In genomic region chr10:114405011-114405350, GRCh38 we compare ENCODE assay signal across 11 cellular contexts. TPM values are rescaled to one million over a fixed set of nuclear protein-coding genes. Genes with fewer than 3 reads are reported as not detected.
A peak's percentile ranks its signal among the peaks of the same experiment; 100 is the strongest.
DNase-seq lines count a peak whose midpoint lies in the region; ATAC-seq and TF ChIP-seq lines count a peak whose summit lies in the region.
"Had no signal": no experiment of that assay in that cellular context is flagged by ENCODE, and none has a peak within 500 bp of the region (broad histone marks: within the 10 kb centered on the region; RNA-seq: fewer than 3 reads in every experiment).

No MANE protein-coding gene starts in this region.

- H3K4me3 ChIP-seq in BLaER1 (peak overlapping the region; percentile 62), iPS-11a (ENCODE audit: low read depth, low read length) (peak overlapping the region; percentile 51), parathyroid adenoma (ENCODE audit: low read depth, low read length) (peak overlapping the region; percentile 85)

- no peak overlapping the region for H3K9ac ChIP-seq in BLaER1
- no peak overlapping the region for H3K9ac ChIP-seq in parathyroid adenoma

- H3K4me1 Mint-ChIP-seq in T-helper 17 cell: peaks cover 10% of the 10 kb centered on the region

- peak overlapping the region; percentile 52 for H2AFZ ChIP-seq in parathyroid adenoma

- peaks cover 25% of the 10 kb centered on the region for H4K20me1 ChIP-seq in BLaER1

- DNase-seq in T-helper 17 cell (no peak), HEK293T (ENCODE audit: extremely low spot score) (no peak), NCI-H2107 (lab: John Stamatoyannopoulos, UW) (no peak), SK-N-DZ (ENCODE audit: low spot score) (no peak)
- DNase-seq: activated B cell treated with CpG ODN at 0.5 μM for 24 hours, activated gamma-delta T cell treated with Interleukin-2 at 50 U/mL for 16 hours, C1 segment of cervical spinal cord had no signal

- H3K27me3 ChIP-seq in BLaER1 (peaks cover 65% of the 10 kb centered on the region), parathyroid adenoma (ENCODE audit: control insufficient read depth, insufficient read depth, low read length) (no peaks in the 10 kb centered on the region)

- peak overlapping the region; percentile 52 for H3K4me3 Mint-ChIP-seq in T-helper 17 cell
- H3K4me3 Mint-ChIP-seq: activated B cell treated with CpG ODN at 0.5 μM for 24 hours had no signal

- H3K27ac Mint-ChIP-seq in T-helper 17 cell: no peak overlapping the region
- H3K27ac Mint-ChIP-seq: activated B cell treated with CpG ODN at 0.5 μM for 24 hours had no signal

- H3K79me2 ChIP-seq in parathyroid adenoma: peaks cover 38% of the 10 kb centered on the region

- H3K4me2 ChIP-seq in BLaER1: peak overlapping the region; percentile 87
- H3K4me2 ChIP-seq in parathyroid adenoma (ENCODE audit: low read length): peak overlapping the region; percentile 83

- H3K27ac ChIP-seq in BLaER1 (no peak overlapping the region), parathyroid adenoma (peak overlapping the region; percentile 91)

- CTCF ChIA-PET in HEK293T (lab: Yijun Ruan, JAX): no interaction called here

- POLR2A ChIA-PET in HEK293T (lab: Yijun Ruan, JAX): no interaction called here

- no peak for TF ChIP-seq CTCF in parathyroid adenoma (IDR thresholded peaks at IDR 0.05)

- no peak for ATAC-seq in T-helper 17 cell
- no peak for ATAC-seq in HG02973 (IDR thresholded peaks at IDR 0.05; ENCODE audit: unreplicated experiment)

- no peaks in the 10 kb centered on the region for H3K36me3 ChIP-seq in BLaER1
- H3K36me3 ChIP-seq in parathyroid adenoma (ENCODE audit: control insufficient read depth, insufficient read depth, low read length): no peaks in the 10 kb centered on the region

- H3K4me1 ChIP-seq in BLaER1: peaks cover 42% of the 10 kb centered on the region
- H3K4me1 ChIP-seq in parathyroid adenoma: peaks cover 26% of the 10 kb centered on the region

- H3K27me3 Mint-ChIP-seq in T-helper 17 cell: peaks cover 78% of the 10 kb centered on the region

- peaks cover 4% of the 10 kb centered on the region for H3K36me3 Mint-ChIP-seq in T-helper 17 cell (ENCODE audit: low read depth)

- H3K9me3 ChIP-seq in BLaER1: 0 out of 2 replicates have a peak, but pooled peaks cover 5% of the 10 kb centered on the region
- H3K9me3 ChIP-seq in T-helper 17 cell (ENCODE audit: control insufficient read depth, low read length, poor library complexity, severe bottlenecking): no peaks in the 10 kb centered on the region
- no peaks in the 10 kb centered on the region for H3K9me3 ChIP-seq in parathyroid adenoma (ENCODE audit: control insufficient read depth, low read length)

TF ChIP-seq in HEK293T, 16 proteins besides CTCF, POLR2A, EP300 and RAD21:
- TF ChIP-seq FOXM1 (IDR thresholded peaks at IDR 0.05; ENCODE audit: borderline replicate concordance): no peak
- TF ChIP-seq ZNF384 (IDR thresholded peaks at IDR 0.05): no peak
- no peak for TF ChIP-seq NFRKB (IDR thresholded peaks at IDR 0.05)
- no peak for TF ChIP-seq HDGF (IDR thresholded peaks at IDR 0.05; ENCODE audit: borderline replicate concordance)
- TF ChIP-seq, protein P1, sequence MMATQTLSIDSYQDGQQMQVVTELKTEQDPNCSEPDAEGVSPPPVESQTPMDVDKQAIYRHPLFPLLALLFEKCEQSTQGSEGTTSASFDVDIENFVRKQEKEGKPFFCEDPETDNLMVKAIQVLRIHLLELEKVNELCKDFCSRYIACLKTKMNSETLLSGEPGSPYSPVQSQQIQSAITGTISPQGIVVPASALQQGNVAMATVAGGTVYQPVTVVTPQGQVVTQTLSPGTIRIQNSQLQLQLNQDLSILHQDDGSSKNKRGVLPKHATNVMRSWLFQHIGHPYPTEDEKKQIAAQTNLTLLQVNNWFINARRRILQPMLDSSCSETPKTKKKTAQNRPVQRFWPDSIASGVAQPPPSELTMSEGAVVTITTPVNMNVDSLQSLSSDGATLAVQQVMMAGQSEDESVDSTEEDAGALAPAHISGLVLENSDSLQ (IDR thresholded peaks at IDR 0.05): no peak
- no peak for TF ChIP-seq LEF1 (IDR thresholded peaks at IDR 0.05; ENCODE audit: borderline replicate concordance)
- TF ChIP-seq ARNT (IDR thresholded peaks at IDR 0.05): no peak
- no peak for TF ChIP-seq SUZ12 (IDR thresholded peaks at IDR 0.05)
- no peak for TF ChIP-seq BHLHE40 (IDR thresholded peaks at IDR 0.05; ENCODE audit: borderline replicate concordance)
- no peak for TF ChIP-seq L3MBTL2 (conservative IDR thresholded peaks at IDR 0.05)
- TF ChIP-seq CTBP1 (IDR thresholded peaks at IDR 0.05; ENCODE audit: borderline replicate concordance): no peak
- TF ChIP-seq FOXA1 (IDR thresholded peaks at IDR 0.05): no peak
- no peak for TF ChIP-seq ELF4 (IDR thresholded peaks at IDR 0.05)
- TF ChIP-seq TARDBP (IDR thresholded peaks at IDR 0.05): no peak
- no peak for TF ChIP-seq SP1 (IDR thresholded peaks at IDR 0.05)

RNA-seq across cellular contexts. Expression of gene AFAP1L2, which starts 0.7 kb away (rescaled TPM):
- 1 to 10 TPM; 1.8 to 3.0 TPM for total RNA-seq in T-helper 17 cell
- polyA plus RNA-seq in SK-N-DZ (2014; cell fraction: cytosol; rRNA removed): 0.06 and 0.48 TPM in 2 replicates
- polyA plus RNA-seq in SK-N-DZ (2014; cell fraction: nucleus; rRNA removed): 1.8 TPM in 2 replicates
